Comparison of ENCODE assay signal across 8 cellular contexts in genomic region chr1:31587720-31588423, GRCh38. TPM values are rescaled to one million over a fixed set of nuclear protein-coding genes. Genes with fewer than 3 reads are reported as not detected.
DNase-seq lines count a peak whose midpoint lies in the region; ATAC-seq and TF ChIP-seq lines count a peak whose summit lies in the region.

No MANE protein-coding gene starts in this region.

- CTCF ChIA-PET in CD4-positive, alpha-beta memory T cell (lab: Charles Lee; ENCODE audit: partially characterized antibody): interaction anchor here (0.7 kb wide), 1 partner anchor 13 kb away, joined by 3 read pairs; no protein-coding TSS in a partner anchor
- CTCF ChIA-PET in SK-N-SH (lab: Yijun Ruan, JAX): interaction anchor here (0.6 to 4.5 kb wide), 28 partner anchors 8 to 426 kb away, joined by 3 to 36 read pairs (median 4); partner anchors contain the start of genes HCRTR1 and KHDRBS1

- no peak overlapping the region for H3K4me3 Mint-ChIP-seq in CD4-positive, alpha-beta memory T cell

- no peak for TF ChIP-seq EP300 in SK-N-SH (IDR thresholded peaks at IDR 0.05; ENCODE audit: borderline replicate concordance in 1 of 2, low read depth in 1 of 2, low read length in 1 of 2)

- no peaks in the 10 kb centered on the region for H3K36me3 ChIP-seq in CD4-positive, alpha-beta memory T cell (ENCODE audit: insufficient read depth, low read length)
- no peaks in the 10 kb centered on the region for H3K36me3 ChIP-seq in SK-N-SH (replicated peaks in 1 of 2; ENCODE audit: control insufficient read depth in 1 of 2, insufficient read depth in 2 of 2, low read length in 1 of 2)
- peaks cover 0 to 45% (median 15%) of the 10 kb centered on the region in 6 donors for H3K36me3 ChIP-seq in spleen

- no peaks in the 10 kb centered on the region for H3K27me3 ChIP-seq in CD4-positive, alpha-beta memory T cell (ENCODE audit: insufficient read depth, low read length)
- no peaks in the 10 kb centered on the region for H3K27me3 ChIP-seq in SK-N-SH (ENCODE audit: insufficient read depth)
- peaks cover 0 to 29% (median 6%) of the 10 kb centered on the region in 7 donors for H3K27me3 ChIP-seq in spleen (replicated peaks in 1 of 7)

- 66% methylated on average over 12 of the region's 14 CpGs for WGBS in SK-N-SH (ENCODE audit: low lambda C conversion rate)
- 50 to 71% (median 57%) methylated on average over 9 to 14 of the region's 14 CpGs for WGBS in spleen, 5 donors

- no peak for ATAC-seq in GM21515 (IDR thresholded peaks at IDR 0.05; ENCODE audit: unreplicated experiment)

- H3K27me3 Mint-ChIP-seq in CD4-positive, alpha-beta memory T cell: peaks cover 19 to 22% of the 10 kb centered on the region in 2 donors

- TF ChIP-seq RAD21 in SK-N-SH (IDR thresholded peaks at IDR 0.05; ENCODE audit: low read length): peak; percentile 58

- peak overlapping the region in 1 of 7 donors; percentile 13 for H3K27ac Mint-ChIP-seq in CD4-positive, alpha-beta memory T cell

- POLR2A ChIA-PET in CD4-positive, alpha-beta memory T cell (lab: Charles Lee; ENCODE audit: partially characterized antibody): no interaction called here
- POLR2A ChIA-PET in SK-N-SH (lab: Yijun Ruan, JAX): no interaction called here

- intact Hi-C loops in CD4-positive, alpha-beta memory T cell (cut with micrococcal nuclease): no loop called here
- intact Hi-C loops in spleen (cut with DNase I; ENCODE audit: low total_unique reads): no loop called here

- no peaks in the 10 kb centered on the region for H4K20me1 ChIP-seq in SK-N-SH (ENCODE audit: insufficient read depth)

- H3K27ac ChIP-seq in CD4-positive, alpha-beta memory T cell (ENCODE audit: low read depth, low read length): no peak overlapping the region
- H3K27ac ChIP-seq in SK-N-SH (ENCODE audit: low read depth in 2 of 2, low read length in 1 of 2) (no peak overlapping the region), angular gyrus (ENCODE audit: low read depth, low read length) (peak overlapping the region; percentile 3), spleen (peak overlapping the region; percentile 55 to 92 (median 82))

- H3K9me3 Mint-ChIP-seq in CD4-positive, alpha-beta memory T cell: no peaks in the 10 kb centered on the region

- H3K79me2 ChIP-seq in SK-N-SH (ENCODE audit: insufficient read depth): no peaks in the 10 kb centered on the region

- no peaks in the 10 kb centered on the region for H3K36me3 Mint-ChIP-seq in CD4-positive, alpha-beta memory T cell

- no peak for TF ChIP-seq POLR2A in spleen (IDR thresholded peaks at IDR 0.05)

- H3K9ac ChIP-seq in SK-N-SH: no peak overlapping the region

- peaks cover 0 to 4% (median 0%) of the 10 kb centered on the region in 4 donors for H3K4me1 Mint-ChIP-seq in CD4-positive, alpha-beta memory T cell

- no peaks in the 10 kb centered on the region for H3F3A ChIP-seq in SK-N-SH (replicated peaks; ENCODE audit: insufficient read depth)

- H3K4me2 ChIP-seq in SK-N-SH: no peak overlapping the region

- H3K4me3 ChIP-seq in CD4-positive, alpha-beta memory T cell (ENCODE audit: low read length in 2 of 2): no peak overlapping the region
- no peak overlapping the region; a peak in 1 of 4 replicates for H3K4me3 ChIP-seq in SK-N-SH (ENCODE audit: low read depth in 2 of 2, low read length in 1 of 2)
- H3K4me3 ChIP-seq in spleen: peak overlapping the region in 1 of 8 donors; percentile 52

- DNase-seq in CD4-positive, alpha-beta memory T cell: peak in 3 of 5 donors; percentile 11 to 12 (median 12)
- DNase-seq in HK-2 (ENCODE audit: unreplicated experiment) (peak; percentile 59), SK-N-SH (peak; percentile 94), iPS-NIHi11 (ENCODE audit: low spot score) (peak; percentile 91), spleen (no peak), HPDE6-E6E7 (ENCODE audit: extremely low spot score) (no peak)

- H3K9me3 ChIP-seq in CD4-positive, alpha-beta memory T cell (ENCODE audit: control insufficient read depth in 1 of 2, low read length in 2 of 2): no peaks in the 10 kb centered on the region
- no peaks in the 10 kb centered on the region for H3K9me3 ChIP-seq in SK-N-SH
- H3K9me3 ChIP-seq in spleen: no peaks in the 10 kb centered on the region

- H2AFZ ChIP-seq in SK-N-SH (ENCODE audit: low read depth): no peak overlapping the region

- H3K9me2 ChIP-seq in SK-N-SH: no peaks in the 10 kb centered on the region

- TF ChIP-seq CTCF in SK-N-SH (IDR thresholded peaks at IDR 0.05) (peak; percentile 78), spleen (IDR thresholded peaks at IDR 0.05 in 8 of 11, conservative IDR thresholded peaks at IDR 0.05 in 3 of 11) (peak in 8 of 11 experiments; percentile 21 to 67 (median 54))

- H3K4me1 ChIP-seq in CD4-positive, alpha-beta memory T cell (ENCODE audit: insufficient read depth, low read length): no peaks in the 10 kb centered on the region
- H3K4me1 ChIP-seq in SK-N-SH (ENCODE audit: control insufficient read depth in 1 of 2, insufficient read depth in 2 of 2, low read depth in 1 of 2, low read length in 1 of 2) (peaks cover 10 to 18% of the 10 kb centered on the region in 2 experiments; a peak in 3 of 4 replicates), spleen (peaks cover 27 to 71% (median 57%) of the 10 kb centered on the region in 6 donors)

TF ChIP-seq in SK-N-SH, 30 proteins besides CTCF, POLR2A, EP300 and RAD21:
- TF ChIP-seq FOSL2 (IDR thresholded peaks at IDR 0.05; ENCODE audit: borderline replicate concordance, low read depth): peak; percentile 43; the same call in 1 of the 2 replicates
- peak; percentile 72 for TF ChIP-seq NFIC (IDR thresholded peaks at IDR 0.05; ENCODE audit: borderline replicate concordance)
- TF ChIP-seq SMC3 (IDR thresholded peaks at IDR 0.05; ENCODE audit: low read depth, low read length): peak; percentile 42; the same call in 1 of the 2 replicates
- peak; percentile 10 for TF ChIP-seq CHD2 (IDR thresholded peaks at IDR 0.05; ENCODE audit: low read length, partially characterized antibody)
- TF ChIP-seq FOXJ3 (CRISPR knock-in tag; IDR thresholded peaks at IDR 0.05): no peak
- no peak for TF ChIP-seq RXRA (IDR thresholded peaks at IDR 0.05; ENCODE audit: borderline replicate concordance, low read depth)

RNA-seq across cellular contexts. Expression of gene TINAGL1, which starts 11.6 kb away (rescaled TPM):
- total RNA-seq in CD4-positive, alpha-beta memory T cell: not detected
- not detected for polyA plus RNA-seq in CD4-positive, alpha-beta memory T cell
- 0.23 TPM in 1 of 2 replicates, not detected in the other for polyA plus RNA-seq in SK-N-SH (2012; rRNA removed)
- 0.01 and 0.03 TPM in 2 replicates for polyA plus RNA-seq in SK-N-SH (2012; cell fraction: cytosol; rRNA removed)
- polyA plus RNA-seq in SK-N-SH (2012; cell fraction: nucleus; rRNA removed): 0.07 and 0.10 TPM in 2 replicates
- total RNA-seq in spleen: 100 to 1,000 TPM; 124 to 393 (median 243) TPM
- 10 to 100 TPM; 18.5 to 98.9 (median 38.0) TPM for polyA plus RNA-seq in spleen

RNA-seq across cellular contexts. Expression of gene HCRTR1, which starts 29.6 kb away (rescaled TPM):
- not detected for total RNA-seq in CD4-positive, alpha-beta memory T cell
- not detected for polyA plus RNA-seq in CD4-positive, alpha-beta memory T cell
- polyA plus RNA-seq in SK-N-SH (2012; rRNA removed) (0.03 TPM in 1 of 2 replicates, not detected in the other), spleen (under 1 TPM in 1 of 3 donors, not detected in 2; 0.06 TPM)
- 0.05 TPM in 1 of 2 replicates, not detected in the other for polyA plus RNA-seq in SK-N-SH (2012; cell fraction: cytosol; rRNA removed)
- polyA plus RNA-seq in SK-N-SH (2012; cell fraction: nucleus; rRNA removed): 0.06 TPM in 1 of 2 replicates, not detected in the other
- not detected for total RNA-seq in spleen

RNA-seq across cellular contexts. Expression of gene PEF1, which starts 56.8 kb away (rescaled TPM):
- total RNA-seq in CD4-positive, alpha-beta memory T cell: 10 to 100 TPM; 39.1 to 41.7 TPM
- 100 to 1,000 TPM in 1 of 2 donors, 10 to 100 TPM in 1; 84.7 to 124 TPM for polyA plus RNA-seq in CD4-positive, alpha-beta memory T cell
- polyA plus RNA-seq in SK-N-SH (2012; rRNA removed): 51.9 and 63.4 TPM in 2 replicates
- polyA plus RNA-seq in SK-N-SH (2012; cell fraction: cytosol; rRNA removed): 37.2 and 46.8 TPM in 2 replicates
- 54.1 and 56.9 TPM in 2 replicates for polyA plus RNA-seq in SK-N-SH (2012; cell fraction: nucleus; rRNA removed)
- 10 to 100 TPM; 48.2 to 73.4 (median 54.5) TPM for total RNA-seq in spleen
- 10 to 100 TPM; 46.5 to 70.4 (median 60.8) TPM for polyA plus RNA-seq in spleen

Comparison
In these comparisons a context has a peak if more than half of its experiments do, and no peak if none do; other contexts are left out.
1. DNase-seq: peak in CD4-positive, alpha-beta memory T cell (3 of 5), HK-2 (single experiment), SK-N-SH (single experiment) and iPS-NIHi11 (single experiment); none in spleen (single experiment) and HPDE6-E6E7 (single experiment).
2. H3K27ac ChIP-seq: peak in angular gyrus (single experiment) and spleen (8 of 8); none in CD4-positive, alpha-beta memory T cell (single experiment) and SK-N-SH (0 of 2).
3. RNA of gene TINAGL1, which starts 11.6 kb away (polyA plus RNA-seq): 18.5 to 98.9 TPM in spleen; not detected in CD4-positive, alpha-beta memory T cell and 0.01 to 0.23 TPM in SK-N-SH; every median in the first group is over 10 times any median in the second.